ENCODE assay signal across 27 cellular contexts in the genomic region with DNA sequence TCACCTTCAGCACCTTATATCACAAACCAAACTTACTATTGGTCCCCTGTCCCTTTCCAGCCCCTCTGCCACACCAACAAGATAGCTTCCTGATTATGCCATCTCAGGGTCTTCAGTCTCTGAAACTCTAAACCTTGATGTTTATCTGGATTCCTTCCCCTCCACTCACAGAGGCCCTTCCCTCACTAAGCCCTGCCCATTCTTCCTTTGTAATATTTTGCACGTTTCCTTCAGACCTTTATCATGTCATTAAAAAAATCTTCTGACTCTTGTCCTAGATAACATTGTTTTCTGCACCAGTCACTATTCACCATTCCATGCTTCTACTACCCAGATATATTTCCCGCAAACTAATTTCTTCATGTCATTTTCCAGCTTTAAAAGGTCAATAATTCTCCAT.
"Had no signal": no experiment of that assay in that cellular context is flagged by ENCODE, and none has a peak within 500 bp of the region (broad histone marks: within the 10 kb centered on the region; RNA-seq: fewer than 3 reads in every experiment).

No MANE protein-coding gene starts in this region.

- H3K36me3 Mint-ChIP-seq: stimulated activated memory B cell treated with anti-CD40 and anti-IgM and Interleukin-4, amounts not matched to agents 10 μg/mL and 1 μg/mL and 100 μg/mL, for 72 hours had no signal

- H3K36me3 ChIP-seq: adrenal gland, ascending aorta, lower lobe of right lung, right lobe of liver, stomach, suprapubic skin, tibial nerve had no signal

- H3K27me3 ChIP-seq: adrenal gland, ascending aorta, foreskin keratinocyte, right lobe of liver, stomach, suprapubic skin, tibial nerve had no signal

- H3K4me3 ChIP-seq: adrenal gland, ascending aorta, lower lobe of right lung, right lobe of liver, stomach, suprapubic skin, tibial nerve had no signal

- H3K4me1 ChIP-seq: adrenal gland, ascending aorta, foreskin keratinocyte, lower lobe of right lung, right lobe of liver, stomach, suprapubic skin, tibial nerve had no signal

- ATAC-seq: activated CD4-positive, alpha-beta T cell treated with anti-CD3 and anti-CD28 coated beads for 36 hours; activated T-cell treated with anti-CD3 and anti-CD28 coated beads, Interleukin-2, amount 50 U/mL, for 4 hours; foreskin keratinocyte; left lobe of liver; lower lobe of right lung; right lobe of liver; stimulated activated memory B cell treated with anti-CD40 and anti-IgM and Interleukin-4, amounts not matched to agents 10 μg/mL and 1 μg/mL and 100 μg/mL, for 72 hours had no signal

- H3K27ac ChIP-seq: adrenal gland, ascending aorta, foreskin keratinocyte, lower lobe of right lung, right lobe of liver, stomach, suprapubic skin, tibial nerve had no signal

- H3K9me3 Mint-ChIP-seq: activated T-helper 2 cell treated with anti-CD3 and anti-CD28 coated beads, Interferon-gamma antibody, Interleukin-2, Interleukin-4, amounts not matched to agents 10 μg/mL and 5 μg/mL and 100 μg/mL, durations not matched to agents 14 hours and 24 hours and 36 hours; stimulated activated memory B cell treated with anti-CD40 and anti-IgM and Interleukin-4, amounts not matched to agents 10 μg/mL and 1 μg/mL and 100 μg/mL, for 72 hours; T-helper 2 cell treated with Interferon-gamma antibody and Interleukin-4, amounts not matched to agents 5 μg/mL and 100 μg/mL, for 36 hours had no signal

- DNase-seq: activated B cell treated with CpG ODN at 0.5 μM for 24 hours; activated CD4-positive, alpha-beta T cell treated with anti-CD3 and anti-CD28 coated beads for 36 hours; activated CD4-positive, alpha-beta T cell treated with anti-CD3 and anti-CD28 coated beads, Interleukin-2, amount 50 U/mL, for 48 hours; activated CD8-positive, alpha-beta memory T cell treated with anti-CD3 and anti-CD28 coated beads, Interleukin-2, amount 50 U/mL, for 48 hours; activated naive CD4-positive, alpha-beta T cell; activated T-cell treated with anti-CD3 and anti-CD28 coated beads, Interleukin-2, amount 50 U/mL, for 4 hours; adrenal gland; central memory CD4-positive, alpha-beta T cell; dermis blood vessel endothelial cell; effector memory CD4-positive, alpha-beta T cell; foreskin keratinocyte; kidney; lower lobe of right lung; posterior cingulate gyrus; right lobe of liver; small intestine; stimulated activated CD4-positive, alpha-beta T cell treated with anti-CD3 and anti-CD28 coated beads, Interleukin-15, amount 100 ng/mL, for 24 hours; stomach had no signal

- H3K27ac Mint-ChIP-seq: activated B cell treated with CpG ODN at 0.5 μM for 24 hours; activated CD4-positive, alpha-beta T cell treated with anti-CD3 and anti-CD28 coated beads for 36 hours; activated naive CD8-positive, alpha-beta T cell; activated T-helper 2 cell treated with anti-CD3 and anti-CD28 coated beads, Interferon-gamma antibody, Interleukin-2, Interleukin-4, amounts not matched to agents 10 μg/mL and 5 μg/mL and 100 μg/mL, durations not matched to agents 14 hours and 24 hours and 36 hours; nephron; stimulated activated memory B cell treated with anti-CD40 and anti-IgM and Interleukin-4, amounts not matched to agents 10 μg/mL and 1 μg/mL and 100 μg/mL, for 72 hours; T-helper 2 cell treated with Interferon-gamma antibody and Interleukin-4, amounts not matched to agents 5 μg/mL and 100 μg/mL, for 36 hours had no signal

- H3K27me3 Mint-ChIP-seq: activated B cell treated with CpG ODN at 0.5 μM for 24 hours; activated CD4-positive, alpha-beta T cell treated with anti-CD3 and anti-CD28 coated beads for 36 hours; activated naive CD8-positive, alpha-beta T cell; stimulated activated memory B cell treated with anti-CD40 and anti-IgM and Interleukin-4, amounts not matched to agents 10 μg/mL and 1 μg/mL and 100 μg/mL, for 72 hours had no signal

- H3K4me3 Mint-ChIP-seq: activated B cell treated with CpG ODN at 0.5 μM for 24 hours; activated CD4-positive, alpha-beta T cell treated with anti-CD3 and anti-CD28 coated beads for 36 hours; activated naive CD8-positive, alpha-beta T cell; activated T-cell treated with anti-CD3 and anti-CD28 coated beads, Interleukin-2, amount 50 U/mL, for 4 hours; nephron; stimulated activated memory B cell treated with anti-CD40 and anti-IgM and Interleukin-4, amounts not matched to agents 10 μg/mL and 1 μg/mL and 100 μg/mL, for 72 hours; T-helper 2 cell treated with Interferon-gamma antibody and Interleukin-4, amounts not matched to agents 5 μg/mL and 100 μg/mL, for 36 hours had no signal

- H3K9me3 ChIP-seq: adrenal gland, ascending aorta, lower lobe of right lung, right lobe of liver, stomach, suprapubic skin had no signal
